20 cellular contexts compared by ENCODE assay signal in genomic region chr2:179749210-179749609, GRCh38.
A peak's percentile ranks its signal among the peaks of the same experiment; 100 is the strongest.
DNase-seq lines count a peak whose midpoint lies in the region; ATAC-seq and TF ChIP-seq lines count a peak whose summit lies in the region.
"Had no signal": no experiment of that assay in that cellular context is flagged by ENCODE, and none has a peak within 500 bp of the region (broad histone marks: within the 10 kb centered on the region; RNA-seq: fewer than 3 reads in every experiment).

No MANE protein-coding gene starts in this region.

- H2BK120ac ChIP-seq in mesendoderm (ENCODE audit: low read depth, low read length) = no peak overlapping the region
- H2BK120ac ChIP-seq in neuronal stem cell (ENCODE audit: low read depth, low read length) = no peak overlapping the region

- H3K79me1 ChIP-seq in mesendoderm (ENCODE audit: low read length) = no peaks in the 10 kb centered on the region
- H3K79me1 ChIP-seq in neuronal stem cell (ENCODE audit: low read depth, low read length) = no peaks in the 10 kb centered on the region

- no peaks in the 10 kb centered on the region for H3K79me2 ChIP-seq in mesendoderm (ENCODE audit: control insufficient read depth, insufficient read depth, low read length)
- no peaks in the 10 kb centered on the region for H3K79me2 ChIP-seq in hepatocyte

- H3K9me3 ChIP-seq in right cardiac atrium (ENCODE audit: control insufficient read depth, low read length) (no peaks in the 10 kb centered on the region), hepatocyte (ENCODE audit: low read depth) (no peaks in the 10 kb centered on the region), neuronal stem cell (replicated peaks in 1 of 2; ENCODE audit: control insufficient read depth in 2 of 2, insufficient read depth in 1 of 2, low read depth in 1 of 2, low read length in 2 of 2) (no peaks in the 10 kb centered on the region)
- no peaks in the 10 kb centered on the region for H3K9me3 ChIP-seq in naive thymus-derived CD4-positive, alpha-beta T cell (ENCODE audit: control insufficient read depth in 2 of 3, low read length in 3 of 3)
- H3K9me3 ChIP-seq: adrenal gland, esophagus muscularis mucosa, ovary had no signal

- H4K8ac ChIP-seq in mesendoderm (ENCODE audit: low read depth, low read length) (no peak overlapping the region), neuronal stem cell (ENCODE audit: low read depth, low read length) (no peak overlapping the region)

- H4K91ac ChIP-seq in neuronal stem cell (ENCODE audit: low read depth, low read length, poor library complexity) = no peak overlapping the region

- H3K4me1 ChIP-seq in right cardiac atrium (ENCODE audit: control insufficient read depth, insufficient read depth, low read length) (no peaks in the 10 kb centered on the region), mesendoderm (ENCODE audit: control insufficient read depth, low read depth, low read length) (no peaks in the 10 kb centered on the region), hepatocyte (ENCODE audit: insufficient read depth) (no peaks in the 10 kb centered on the region), neuronal stem cell (ENCODE audit: control insufficient read depth in 2 of 2, insufficient read depth in 1 of 2, low read depth in 1 of 2, low read length in 2 of 2) (peaks cover 0 to 1% of the 10 kb centered on the region in 2 donors)
- H3K4me1 ChIP-seq in naive thymus-derived CD4-positive, alpha-beta T cell (ENCODE audit: control insufficient read depth in 2 of 2, insufficient read depth in 2 of 2, low read length in 2 of 2) = no peaks in the 10 kb centered on the region
- H3K4me1 ChIP-seq: adrenal gland had no signal

- no peak overlapping the region for H3K4ac ChIP-seq in mesendoderm (ENCODE audit: low read depth, low read length)
- no peak overlapping the region for H3K4ac ChIP-seq in neuronal stem cell (ENCODE audit: low read length)

- H3K4me2 ChIP-seq in mesendoderm (ENCODE audit: low read length) (no peak overlapping the region), hepatocyte (no peak overlapping the region), neuronal stem cell (ENCODE audit: insufficient read depth, low read length, poor library complexity, severe bottlenecking) (no peak overlapping the region)

- no peak for TF ChIP-seq CTCF in fibroblast of pulmonary artery (IDR thresholded peaks at IDR 0.05; ENCODE audit: low read length, missing control alignments)
- no peak for TF ChIP-seq CTCF in hepatocyte (IDR thresholded peaks at IDR 0.05; ENCODE audit: poor library complexity)

- H3K18ac ChIP-seq in mesendoderm (ENCODE audit: low read length) = no peak overlapping the region
- no peak overlapping the region for H3K18ac ChIP-seq in neuronal stem cell (ENCODE audit: low read length)

- no peak overlapping the region for H3K9ac ChIP-seq in mesendoderm (ENCODE audit: low read length)
- no peak overlapping the region for H3K9ac ChIP-seq in neuronal stem cell (ENCODE audit: low read depth, low read length, poor library complexity)

- H3K23ac ChIP-seq in mesendoderm (ENCODE audit: low read length) = no peak overlapping the region
- no peak overlapping the region for H3K23ac ChIP-seq in neuronal stem cell (ENCODE audit: low read depth, low read length, poor library complexity)

- no peak overlapping the region for H3K14ac ChIP-seq in neuronal stem cell (ENCODE audit: low read length)

- H2BK5ac ChIP-seq in mesendoderm (ENCODE audit: low read length) (no peak overlapping the region), neuronal stem cell (ENCODE audit: low read length) (no peak overlapping the region)

- intact Hi-C loops in right cardiac atrium (cut with DNase I) = loop anchor here in 2 of 4 donors (5.0 kb wide), 2 partner anchors 327 to 332 kb away; no protein-coding TSS in a partner anchor
- intact Hi-C loops in left cardiac atrium (cut with DNase I) = loop anchor here (10.0 kb wide), 2 partner anchors 184 to 324 kb away; no protein-coding TSS in a partner anchor
- intact Hi-C loops in naive thymus-derived CD4-positive, alpha-beta T cell (cut with micrococcal nuclease) = no loop called here

- H3K9me2 ChIP-seq in hepatocyte (replicated peaks; ENCODE audit: insufficient read depth) = no peaks in the 10 kb centered on the region

- POLR2A ChIA-PET in naive thymus-derived CD4-positive, alpha-beta T cell (lab: Charles Lee) = no interaction called here

- H4K5ac ChIP-seq in mesendoderm (ENCODE audit: low read length) = no peak overlapping the region

- H3K4me3 Mint-ChIP-seq in naive thymus-derived CD4-positive, alpha-beta T cell = no peak overlapping the region
- H3K4me3 Mint-ChIP-seq: activated T-cell treated with anti-CD3 and anti-CD28 coated beads, Interleukin-2, amount 50 U/mL, for 72 hours; dendritic cell treated with granulocyte-macrophage colony-stimulating factor and Interleukin-4, amounts not matched to agents 40 ng/mL and 50 ng/mL, for 4 days; IgD-negative memory B cell had no signal

- H2AK5ac ChIP-seq in mesendoderm (ENCODE audit: low read length) = no peak overlapping the region
- no peak overlapping the region for H2AK5ac ChIP-seq in neuronal stem cell (ENCODE audit: low read depth, low read length)

- no peaks in the 10 kb centered on the region for H3K9me3 Mint-ChIP-seq in naive thymus-derived CD4-positive, alpha-beta T cell
- H3K9me3 Mint-ChIP-seq: activated T-cell treated with anti-CD3 and anti-CD28 coated beads, Interleukin-2, amount 50 U/mL, for 72 hours; dendritic cell treated with granulocyte-macrophage colony-stimulating factor and Interleukin-4, amounts not matched to agents 40 ng/mL and 50 ng/mL, for 4 days; IgD-negative memory B cell had no signal

- 16% methylated on average over 1 of the region's 1 CpG for WGBS in right cardiac atrium
- WGBS in mesendoderm (ENCODE audit: extremely low coverage, insufficient coverage, low lambda C conversion rate) = no CpG with 5 or more reads among the region's 1 CpG
- WGBS in hepatocyte (ENCODE audit: low lambda C conversion rate, missing lambda C conversion rate) = 50% methylated on average over 1 of the region's 1 CpG
- no CpG with 5 or more reads among the region's 1 CpG for WGBS in neuronal stem cell (ENCODE audit: extremely low coverage in 2 of 2, insufficient read length in 2 of 2, insufficient replicate concordance in 1 of 2), 2 donors

- peak overlapping the region; percentile 43 for H3K27ac ChIP-seq in right cardiac atrium (ENCODE audit: low read length)
- no peak overlapping the region for H3K27ac ChIP-seq in mesendoderm (ENCODE audit: low read depth, low read length)
- no peak overlapping the region for H3K27ac ChIP-seq in hepatocyte
- H3K27ac ChIP-seq in neuronal stem cell (replicated peaks; ENCODE audit: low read length) = no peak overlapping the region
- H3K27ac ChIP-seq in naive thymus-derived CD4-positive, alpha-beta T cell (ENCODE audit: low read depth, low read length) = no peak overlapping the region
- H3K27ac ChIP-seq: adrenal gland, esophagus muscularis mucosa, ovary, RWPE1 had no signal

- H3K36me3 ChIP-seq in mesendoderm (ENCODE audit: control insufficient read depth, insufficient read depth, low read length) (no peaks in the 10 kb centered on the region), hepatocyte (replicated peaks; ENCODE audit: insufficient read depth, low read depth) (no peaks in the 10 kb centered on the region), neuronal stem cell (replicated peaks in 1 of 2; ENCODE audit: control insufficient read depth in 2 of 2, insufficient read depth in 2 of 2, low read length in 2 of 2) (no peaks in the 10 kb centered on the region)
- H3K36me3 ChIP-seq in naive thymus-derived CD4-positive, alpha-beta T cell (ENCODE audit: control insufficient read depth in 2 of 3, insufficient read depth in 3 of 3, low read length in 3 of 3) = no peaks in the 10 kb centered on the region
- H3K36me3 ChIP-seq: adrenal gland, esophagus muscularis mucosa, ovary had no signal

- H4K20me1 ChIP-seq in hepatocyte (ENCODE audit: insufficient read depth, poor library complexity, severe bottlenecking) = no peaks in the 10 kb centered on the region

- H3K4me1 Mint-ChIP-seq in naive thymus-derived CD4-positive, alpha-beta T cell = no peaks in the 10 kb centered on the region
- H3K4me1 Mint-ChIP-seq: IgD-negative memory B cell had no signal

- H2BK15ac ChIP-seq in mesendoderm (replicated peaks; ENCODE audit: low read depth) (no peak overlapping the region), neuronal stem cell (ENCODE audit: low read length) (no peak overlapping the region)

- peaks cover 0 to 12% (median 0%) of the 10 kb centered on the region in 5 donors for H3K27me3 Mint-ChIP-seq in naive thymus-derived CD4-positive, alpha-beta T cell
- H3K27me3 Mint-ChIP-seq: dendritic cell treated with granulocyte-macrophage colony-stimulating factor and Interleukin-4, amounts not matched to agents 40 ng/mL and 50 ng/mL, for 4 days; IgD-negative memory B cell had no signal

- CTCF ChIA-PET in naive thymus-derived CD4-positive, alpha-beta T cell (lab: Charles Lee) = interaction anchor here (0.8 kb wide), 1 partner anchor 10 kb away, joined by 3 read pairs; no protein-coding TSS in a partner anchor

- DNase-seq in right cardiac atrium (no peak), left cardiac atrium (no peak), RPMI7951 (ENCODE audit: low read depth) (peak; percentile 60), fibroblast of pulmonary artery (ENCODE audit: low read depth) (peak; percentile 30), mesendoderm (no peak), hepatocyte (ENCODE audit: low spot score) (no peak), neuronal stem cell (ENCODE audit: low spot score) (no peak)
- DNase-seq in naive thymus-derived CD4-positive, alpha-beta T cell = no peak
- DNase-seq: activated T-cell treated with anti-CD3 and anti-CD28 coated beads, Interleukin-2, amount 50 U/mL, for 72 hours; adrenal gland; DMS53; midbrain; NCI-H1436; ovary; substantia nigra; T-helper 9 cell had no signal

- H3K4me3 ChIP-seq in right cardiac atrium (ENCODE audit: low read length) = no peak overlapping the region
- no peak overlapping the region for H3K4me3 ChIP-seq in fibroblast of pulmonary artery (replicated peaks; ENCODE audit: low read depth, low read length)
- H3K4me3 ChIP-seq in mesendoderm (ENCODE audit: low read length) = no peak overlapping the region
- no peak overlapping the region for H3K4me3 ChIP-seq in hepatocyte
- H3K4me3 ChIP-seq in neuronal stem cell (ENCODE audit: low read length in 2 of 2) = no peak overlapping the region
- H3K4me3 ChIP-seq in naive thymus-derived CD4-positive, alpha-beta T cell (ENCODE audit: low read length) = no peak overlapping the region
- H3K4me3 ChIP-seq: adrenal gland, esophagus muscularis mucosa, ovary had no signal

- H3K27me3 ChIP-seq in right cardiac atrium (ENCODE audit: control insufficient read depth, insufficient read depth) (no peaks in the 10 kb centered on the region), mesendoderm (ENCODE audit: insufficient read depth, low read length, poor library complexity) (no peaks in the 10 kb centered on the region), hepatocyte (no peaks in the 10 kb centered on the region), neuronal stem cell (ENCODE audit: control insufficient read depth in 3 of 3, insufficient read depth in 3 of 3, low read depth in 1 of 3, low read length in 3 of 3) (no peaks in the 10 kb centered on the region)
- no peaks in the 10 kb centered on the region for H3K27me3 ChIP-seq in naive thymus-derived CD4-positive, alpha-beta T cell (ENCODE audit: control insufficient read depth in 2 of 2, insufficient read depth in 2 of 2, low read length in 2 of 2)
- H3K27me3 ChIP-seq: adrenal gland, esophagus muscularis mucosa, ovary had no signal

- no peak overlapping the region for H2BK12ac ChIP-seq in neuronal stem cell (ENCODE audit: low read length)

- H3K36me3 Mint-ChIP-seq in naive thymus-derived CD4-positive, alpha-beta T cell = no peaks in the 10 kb centered on the region
- H3K36me3 Mint-ChIP-seq: IgD-negative memory B cell had no signal

- ATAC-seq in right cardiac atrium = peak; percentile 42 to 69
- ATAC-seq in left cardiac atrium = no peak
- no peak for ATAC-seq in naive thymus-derived CD4-positive, alpha-beta T cell
- ATAC-seq: activated T-cell treated with anti-CD3 and anti-CD28 coated beads, Interleukin-2, amount 50 U/mL, for 72 hours had no signal

- no peak overlapping the region for H3K56ac ChIP-seq in mesendoderm (ENCODE audit: low read length)

- H2AFZ ChIP-seq in hepatocyte (no peak overlapping the region), neuronal stem cell (ENCODE audit: low read length) (no peak overlapping the region)

- H3K27ac Mint-ChIP-seq in naive thymus-derived CD4-positive, alpha-beta T cell = no peak overlapping the region
- H3K27ac Mint-ChIP-seq: activated T-cell treated with anti-CD3 and anti-CD28 coated beads, Interleukin-2, amount 50 U/mL, for 72 hours; dendritic cell treated with granulocyte-macrophage colony-stimulating factor and Interleukin-4, amounts not matched to agents 40 ng/mL and 50 ng/mL, for 4 days; IgD-negative memory B cell had no signal

Comparison
In these comparisons a context has a peak if more than half of its experiments do, and no peak if none do; other contexts are left out.
1. ATAC-seq: peak in right cardiac atrium (2 of 2); none in left cardiac atrium (0 of 2) and naive thymus-derived CD4-positive, alpha-beta T cell (single experiment).
2. DNase-seq: peak in RPMI7951 (single experiment) and fibroblast of pulmonary artery (single experiment); none in right cardiac atrium (0 of 3), left cardiac atrium (single experiment), mesendoderm (single experiment), hepatocyte (single experiment), neuronal stem cell (single experiment) and naive thymus-derived CD4-positive, alpha-beta T cell (0 of 9).
3. intact Hi-C loops: an anchor here in left cardiac atrium (10.0 kb wide); none called in naive thymus-derived CD4-positive, alpha-beta T cell.